ENCODE assay signal across 8 cellular contexts in genomic region chr10:68988530-68989316, GRCh38. TPM values are rescaled to one million over a fixed set of nuclear protein-coding genes. Genes with fewer than 3 reads are reported as not detected.
DNase-seq lines count a peak whose midpoint lies in the region; ATAC-seq, FAIRE-seq and TF ChIP-seq lines count a peak whose summit lies in the region.

TSS of gene KIFBP (plus strand) at chr10:68988803. CDS start at chr10:68988833, 30 bp downstream.

- peak within 1 kb of the TSS; percentile 92 for H3K4me3 Mint-ChIP-seq in chondrocyte (ENCODE audit: unreplicated experiment)

- H3K9me3 Mint-ChIP-seq in chondrocyte (ENCODE audit: low read depth): no peaks in the 10 kb centered on the region

- DNase-seq in Ammon's horn (ENCODE audit: low spot score): peak; percentile 100
- DNase-seq in NCI-H446 treated with DMSO at 0.1 percent for 48 hours (lab: John Stamatoyannopoulos, UW): peak; percentile 83
- peak; percentile 64 to 79 for DNase-seq in activated CD4-positive, alpha-beta T cell treated with anti-CD3 and anti-CD28 coated beads for 24 hours (ENCODE audit: low read depth in 2 of 2)
- peak; percentile 95 for DNase-seq in chondrocyte (ENCODE audit: low spot score)
- peak; percentile 96 for DNase-seq in kidney
- DNase-seq in stimulated activated CD4-positive, alpha-beta T cell treated with anti-CD3 and anti-CD28 coated beads, Interleukin-15, amount 100 ng/mL, for 24 hours: peak; percentile 91

- peaks cover 3 to 11% of the 10 kb centered on the region in 2 donors for H3K36me3 ChIP-seq in kidney (ENCODE audit: control insufficient read depth in 1 of 2, insufficient read depth in 2 of 2, low read length in 2 of 2)

- intact Hi-C loops in kidney (cut with DNase I): no loop called here

- FAIRE-seq in kidney (lab: Jason Lieb, UNC): peak; percentile 91

- H3K27ac ChIP-seq in kidney (ENCODE audit: low read depth in 2 of 2, low read length in 2 of 2): peak within 1 kb of the TSS; percentile 32 to 79

- ATAC-seq in GM19043 (IDR thresholded peaks at IDR 0.05; ENCODE audit: low read depth, unreplicated experiment) (peak; percentile 71), HG03378 (IDR thresholded peaks at IDR 0.05; ENCODE audit: unreplicated experiment) (peak; percentile 72)

- no peaks in the 10 kb centered on the region for H3K9me3 ChIP-seq in kidney (ENCODE audit: control insufficient read depth in 1 of 2, low read length in 2 of 2)

- peak within 1 kb of the TSS; percentile 90 to 98 for H3K9ac ChIP-seq in kidney (ENCODE audit: low read length in 2 of 2)

- TF ChIP-seq CTCF in chondrocyte (IDR thresholded peaks at IDR 0.05) (peak; percentile 83), kidney (IDR thresholded peaks at IDR 0.05; ENCODE audit: borderline replicate concordance, extremely low read depth, insufficient read depth) (peak; percentile 41)

- peak within 1 kb of the TSS; percentile 95 for H3K27ac Mint-ChIP-seq in chondrocyte (ENCODE audit: unreplicated experiment)

- no peaks in the 10 kb centered on the region for H3K27me3 Mint-ChIP-seq in chondrocyte (ENCODE audit: low read depth)

- H3K4me3 ChIP-seq in kidney (ENCODE audit: low read length in 2 of 2): peak within 1 kb of the TSS; percentile 97 to 98

- H3K4me1 Mint-ChIP-seq in chondrocyte (ENCODE audit: low read depth): peaks cover 52% of the 10 kb centered on the region

- peaks cover 5 to 11% of the 10 kb centered on the region in 2 donors for H3K4me1 ChIP-seq in kidney (ENCODE audit: control insufficient read depth in 1 of 2, insufficient read depth in 1 of 2, low read depth in 1 of 2, low read length in 2 of 2)

- peaks cover 1% of the 10 kb centered on the region for H3K36me3 Mint-ChIP-seq in chondrocyte (ENCODE audit: low read depth)

RNA-seq across cellular contexts. Expression of gene KIFBP, which starts in this region (rescaled TPM):
- total RNA-seq in chondrocyte (40.0 to 43.3 TPM (median 43.2 TPM) in 3 replicates), kidney (26.7 TPM)
- polyA plus RNA-seq in kidney (ENCODE audit: insufficient read depth, low read depth, low replicate concordance): 25.6 TPM

Comparison
In these comparisons a context has a peak if more than half of its experiments do, and no peak if none do; other contexts are left out.
1. Peak in every context shown above with its lines: DNase-seq, ATAC-seq, H3K4me3 ChIP-seq and H3K27ac ChIP-seq.